Comparison of ENCODE assay signal across 30 cellular contexts in the genomic region with DNA sequence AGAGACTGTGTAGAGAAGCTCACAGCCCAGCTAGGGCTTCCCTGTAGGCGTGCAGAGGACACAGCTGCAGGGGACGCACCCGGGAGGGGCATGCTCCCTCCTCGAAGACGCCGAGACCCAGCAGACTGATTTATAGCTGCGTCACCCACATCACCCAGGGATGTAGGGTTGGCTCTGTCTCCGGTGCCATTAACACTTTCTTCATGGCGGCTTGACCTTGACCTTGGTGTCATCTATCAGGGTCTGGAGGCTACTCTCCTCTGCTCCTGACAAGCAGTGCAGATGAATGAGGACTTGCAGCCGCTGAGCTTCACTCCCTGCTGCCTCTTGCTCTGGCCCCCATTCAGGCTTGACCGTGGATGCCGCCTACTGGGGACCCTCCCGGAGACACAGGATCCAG.
"Had no signal": no experiment of that assay in that cellular context is flagged by ENCODE, and none has a peak within 500 bp of the region (broad histone marks: within the 10 kb centered on the region; RNA-seq: fewer than 3 reads in every experiment).

No MANE protein-coding gene starts in this region.

- H3K27me3 Mint-ChIP-seq: activated CD8-positive, alpha-beta memory T cell treated with anti-CD3 and anti-CD28 coated beads, Interleukin-2, amount 10 ng/mL, durations not matched to agents 7 days and 5 days; activated naive CD8-positive, alpha-beta T cell treated with anti-CD3 and anti-CD28 coated beads, Interleukin-2, amount 50 U/mL, for 24 hours; activated T-cell treated with anti-CD3 and anti-CD28 coated beads, Interleukin-2, amount 50 U/mL, for 24 hours had no signal

- DNase-seq: activated CD4-positive, alpha-beta T cell treated with anti-CD3 and anti-CD28 coated beads for 48 hours; activated CD4-positive, alpha-beta T cell treated with anti-CD3 and anti-CD28 coated beads, Interleukin-2, amount 50 U/mL, for 4 hours; activated CD4-positive, CD25-positive, alpha-beta regulatory T cell treated with anti-CD3 and anti-CD28 coated beads, Interleukin-2, amount 50 U/mL, for 72 hours; activated CD8-positive, alpha-beta memory T cell treated with anti-CD3 and anti-CD28 coated beads, Interleukin-2, amount 10 ng/mL, durations not matched to agents 7 days and 5 days; activated CD8-positive, alpha-beta T cell treated with anti-CD3 and anti-CD28 coated beads, Interleukin-2, amount 10 ng/mL, durations not matched to agents 7 days and 5 days; activated effector memory CD4-positive, alpha-beta T cell treated with anti-CD3 and anti-CD28 coated beads, Interleukin-2, amount 50 U/mL, for 16 hours; activated naive CD4-positive, alpha-beta T cell treated with Interleukin-2 at 50 U/mL for 16 hours; activated naive CD8-positive, alpha-beta T cell treated with anti-CD3 and anti-CD28 coated beads, Interleukin-2, amount 50 U/mL, for 24 hours; activated T-cell treated with anti-CD3 and anti-CD28 coated beads, Interleukin-2, amount 50 U/mL, for 24 hours; amniotic stem cell; central memory CD4-positive, alpha-beta T cell; NCI-H1105; NCI-H1436; NCI-H1694 treated with DMSO at 0.1 percent for 48 hours; NCI-H2029 treated with DMSO at 0.1 percent for 48 hours; NCI-H345; NCI-H510A; NCI-H526 treated with DMSO at 0.1 percent for 48 hours; NCI-H82; OCI-M1; SHP77 had no signal

- H3K4me3 ChIP-seq: ascending aorta, body of pancreas had no signal

- H3K27ac ChIP-seq: ascending aorta, body of pancreas, KMS-11, RWPE1 had no signal

- H3K36me3 Mint-ChIP-seq: activated CD8-positive, alpha-beta memory T cell treated with anti-CD3 and anti-CD28 coated beads, Interleukin-2, amount 10 ng/mL, durations not matched to agents 7 days and 5 days; activated naive CD4-positive, alpha-beta T cell treated with anti-CD3 and anti-CD28 coated beads, Interleukin-2, amount 50 U/mL, for 72 hours had no signal

- H3K9me3 Mint-ChIP-seq: activated T-cell treated with anti-CD3 and anti-CD28 coated beads, Interleukin-2, amount 50 U/mL, for 24 hours; activated T-helper 1 cell treated with anti-CD3 and anti-CD28 coated beads, Interleukin-12 subunit alpha, Interleukin-12 subunit beta, Interleukin-2, Interleukin-4 antibody, amounts not matched to agents 30 ng/mL and 10 ng/mL and 1 ng/mL, durations not matched to agents 14 hours and 24 hours and 36 hours; T-helper 1 cell treated with Interleukin-12 subunit alpha and Interleukin-12 subunit beta and Interleukin-4 antibody, amounts not matched to agents 30 μg/mL and 1 μg/mL, for 36 hours had no signal

- H3K27ac Mint-ChIP-seq: activated CD8-positive, alpha-beta memory T cell treated with anti-CD3 and anti-CD28 coated beads, Interleukin-2, amount 10 ng/mL, durations not matched to agents 7 days and 5 days; activated CD8-positive, alpha-beta T cell treated with anti-CD3 and anti-CD28 coated beads, Interleukin-2, amount 10 ng/mL, durations not matched to agents 7 days and 5 days; activated naive CD4-positive, alpha-beta T cell treated with anti-CD3 and anti-CD28 coated beads, Interleukin-2, amount 50 U/mL, for 72 hours; activated naive CD8-positive, alpha-beta T cell treated with anti-CD3 and anti-CD28 coated beads, Interleukin-2, amount 50 U/mL, for 24 hours; activated T-cell treated with anti-CD3 and anti-CD28 coated beads, Interleukin-2, amount 50 U/mL, for 24 hours; activated T-helper 1 cell treated with anti-CD3 and anti-CD28 coated beads, Interleukin-12 subunit alpha, Interleukin-12 subunit beta, Interleukin-2, Interleukin-4 antibody, amounts not matched to agents 30 ng/mL and 10 ng/mL and 1 ng/mL, durations not matched to agents 14 hours and 24 hours and 36 hours; T-helper 1 cell treated with Interleukin-12 subunit alpha and Interleukin-12 subunit beta and Interleukin-4 antibody, amounts not matched to agents 30 μg/mL and 1 μg/mL, for 36 hours; WTC11 had no signal

- H3K36me3 ChIP-seq: ascending aorta had no signal

- H3K4me1 ChIP-seq: ascending aorta, body of pancreas had no signal

- ATAC-seq: activated CD8-positive, alpha-beta memory T cell treated with anti-CD3 and anti-CD28 coated beads, Interleukin-2, amount 10 ng/mL, durations not matched to agents 7 days and 5 days; activated CD8-positive, alpha-beta T cell treated with anti-CD3 and anti-CD28 coated beads, Interleukin-2, amount 10 ng/mL, durations not matched to agents 7 days and 5 days; activated naive CD4-positive, alpha-beta T cell treated with anti-CD3 and anti-CD28 coated beads, Interleukin-2, amount 50 U/mL, for 72 hours; activated naive CD8-positive, alpha-beta T cell treated with anti-CD3 and anti-CD28 coated beads, Interleukin-2, amount 50 U/mL, for 24 hours; body of pancreas; Panc1; WTC11 had no signal

- H3K9me3 ChIP-seq: ascending aorta, body of pancreas had no signal

- H3K4me3 Mint-ChIP-seq: activated CD8-positive, alpha-beta memory T cell treated with anti-CD3 and anti-CD28 coated beads, Interleukin-2, amount 10 ng/mL, durations not matched to agents 7 days and 5 days; activated CD8-positive, alpha-beta T cell treated with anti-CD3 and anti-CD28 coated beads, Interleukin-2, amount 10 ng/mL, durations not matched to agents 7 days and 5 days; activated naive CD8-positive, alpha-beta T cell treated with anti-CD3 and anti-CD28 coated beads, Interleukin-2, amount 50 U/mL, for 24 hours; activated T-cell treated with anti-CD3 and anti-CD28 coated beads, Interleukin-2, amount 50 U/mL, for 24 hours; activated T-helper 1 cell treated with anti-CD3 and anti-CD28 coated beads, Interleukin-12 subunit alpha, Interleukin-12 subunit beta, Interleukin-2, Interleukin-4 antibody, amounts not matched to agents 30 ng/mL and 10 ng/mL and 1 ng/mL, durations not matched to agents 14 hours and 24 hours and 36 hours; T-helper 1 cell treated with Interleukin-12 subunit alpha and Interleukin-12 subunit beta and Interleukin-4 antibody, amounts not matched to agents 30 μg/mL and 1 μg/mL, for 36 hours; WTC11 had no signal

- H3K4me1 Mint-ChIP-seq: activated CD8-positive, alpha-beta memory T cell treated with anti-CD3 and anti-CD28 coated beads, Interleukin-2, amount 10 ng/mL, durations not matched to agents 7 days and 5 days; activated naive CD8-positive, alpha-beta T cell treated with anti-CD3 and anti-CD28 coated beads, Interleukin-2, amount 50 U/mL, for 24 hours; WTC11 had no signal

- H3K27me3 ChIP-seq: ascending aorta, body of pancreas had no signal
